19 cellular contexts compared by ENCODE assay signal in the genomic region with DNA sequence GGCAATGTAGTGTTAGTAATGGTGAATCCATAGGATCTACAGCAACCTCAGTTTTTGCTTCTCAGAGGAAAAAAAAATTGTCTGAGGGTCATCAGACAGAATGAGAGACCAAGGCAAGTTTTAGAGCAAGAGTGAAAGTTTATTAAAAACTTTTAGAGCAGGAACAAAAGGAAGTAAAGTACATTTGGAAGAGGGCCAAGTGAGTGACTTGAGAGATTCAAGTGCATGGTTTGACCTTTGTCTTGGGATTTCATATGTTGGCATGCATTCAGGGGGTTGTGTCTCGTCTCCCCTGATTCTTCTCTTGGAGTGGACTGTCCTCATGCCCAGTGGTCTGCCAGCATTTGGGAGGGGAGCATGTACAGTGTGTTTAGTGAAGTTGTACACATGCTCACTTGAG.
DNase-seq lines count a peak whose midpoint lies in the region; ATAC-seq and TF ChIP-seq lines count a peak whose summit lies in the region.
"Had no signal": no experiment of that assay in that cellular context is flagged by ENCODE, and none has a peak within 500 bp of the region (broad histone marks: within the 10 kb centered on the region; RNA-seq: fewer than 3 reads in every experiment).

No MANE protein-coding gene starts in this region.

- no peaks in the 10 kb centered on the region for H3K27me3 ChIP-seq in heart right ventricle

- peak overlapping the region in 3 of 10 donors; percentile 22 to 88 (median 44) for H3K27ac ChIP-seq in heart right ventricle

- no peak for TF ChIP-seq CTCF in fibroblast of mammary gland (conservative IDR thresholded peaks at IDR 0.05; ENCODE audit: control insufficient read depth, insufficient read depth, low read depth, low read length)
- TF ChIP-seq CTCF in heart right ventricle (IDR thresholded peaks at IDR 0.05): no peak

- no peak for ATAC-seq in heart right ventricle
- ATAC-seq: sciatic nerve had no signal

- H3K9me3 ChIP-seq in heart right ventricle: no peaks in the 10 kb centered on the region

- H3K36me3 ChIP-seq in heart right ventricle: no peaks in the 10 kb centered on the region

- H3K4me1 ChIP-seq in heart right ventricle: peaks cover 0 to 77% (median 54%) of the 10 kb centered on the region in 9 donors

- intact Hi-C loops in heart right ventricle (cut with DNase I): no loop called here

- H3K4me3 ChIP-seq in fibroblast of mammary gland (ENCODE audit: control insufficient read depth, low read depth, low read length) (no peak overlapping the region), heart right ventricle (no peak overlapping the region)

- DNase-seq in CD1c-positive myeloid dendritic cell (ENCODE audit: extremely low spot score) (peak; percentile 63), OCI-M1 (lab: John Stamatoyannopoulos, UW) (peak; percentile 1), fibroblast of mammary gland (ENCODE audit: low read depth) (peak; percentile 37), renal cortical epithelial cell (ENCODE audit: low read depth) (peak; percentile 40), heart right ventricle (no peak), NCI-H748 treated with DMSO at 0.1 percent for 48 hours (lab: John Stamatoyannopoulos, UW) (no peak), DMS79 treated with DMSO at 0.1 percent for 48 hours (lab: John Stamatoyannopoulos, UW) (no peak)
- DNase-seq in stimulated activated CD4-positive, alpha-beta T cell treated with anti-CD3 and anti-CD28 coated beads, Interleukin-4, amount 100 ng/mL, for 4 hours: no peak
- DNase-seq: activated CD4-positive, alpha-beta T cell treated with anti-CD3 and anti-CD28 coated beads, Interleukin-2, amount 50 U/mL, for 1 hour; endodermal cell; H7; hippocampal formation; KG1; kidney glomerular epithelial cell; NCI-H1092; NCI-H2171; NCI-H82; occipital lobe had no signal

- WGBS in heart right ventricle, 2 donors: 24 to 50% methylated on average over 1 of the region's 1 CpG

Comparison
In these comparisons a context has a peak if more than half of its experiments do, and no peak if none do; other contexts are left out.
1. DNase-seq: peak in CD1c-positive myeloid dendritic cell (single experiment), OCI-M1 (single experiment), fibroblast of mammary gland (single experiment) and renal cortical epithelial cell (single experiment); none in stimulated activated CD4-positive, alpha-beta T cell treated with anti-CD3 and anti-CD28 coated beads, Interleukin-4, amount 100 ng/mL, for 4 hours (0 of 2), heart right ventricle (0 of 2), NCI-H748 treated with DMSO at 0.1 percent for 48 hours (single experiment) and DMS79 treated with DMSO at 0.1 percent for 48 hours (single experiment).